In the genomic region with DNA sequence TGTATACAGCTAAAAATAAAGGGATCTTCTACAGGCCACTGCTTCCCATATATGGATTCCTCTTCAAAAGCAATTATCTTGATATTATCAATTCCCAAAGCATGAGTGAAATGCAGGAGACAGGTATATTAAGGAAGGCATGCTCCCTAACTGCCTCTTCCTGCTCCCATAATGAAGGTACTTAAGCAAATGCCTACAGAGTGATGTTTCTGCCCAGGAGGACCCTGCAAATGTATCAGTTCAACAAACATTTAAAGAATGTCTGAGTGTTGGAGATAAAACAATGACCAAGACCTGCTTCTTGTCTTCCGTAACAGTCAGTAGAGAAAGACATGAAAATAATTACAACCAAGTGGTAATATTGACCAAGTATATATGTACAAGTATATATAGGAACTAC, we compare ENCODE assay signal across 1 cellular context.
TF ChIP-seq lines count a peak whose summit lies in the region.

No MANE protein-coding gene starts in this region.

TF ChIP-seq in IMR-90, 13 proteins besides CTCF, POLR2A, EP300 and RAD21:
- TF ChIP-seq RFX5 (IDR thresholded peaks at IDR 0.05; ENCODE audit: low read depth, low read length): no peak
- TF ChIP-seq, protein P1, sequence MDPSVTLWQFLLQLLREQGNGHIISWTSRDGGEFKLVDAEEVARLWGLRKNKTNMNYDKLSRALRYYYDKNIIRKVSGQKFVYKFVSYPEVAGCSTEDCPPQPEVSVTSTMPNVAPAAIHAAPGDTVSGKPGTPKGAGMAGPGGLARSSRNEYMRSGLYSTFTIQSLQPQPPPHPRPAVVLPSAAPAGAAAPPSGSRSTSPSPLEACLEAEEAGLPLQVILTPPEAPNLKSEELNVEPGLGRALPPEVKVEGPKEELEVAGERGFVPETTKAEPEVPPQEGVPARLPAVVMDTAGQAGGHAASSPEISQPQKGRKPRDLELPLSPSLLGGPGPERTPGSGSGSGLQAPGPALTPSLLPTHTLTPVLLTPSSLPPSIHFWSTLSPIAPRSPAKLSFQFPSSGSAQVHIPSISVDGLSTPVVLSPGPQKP (IDR thresholded peaks at IDR 0.05; ENCODE audit: borderline replicate concordance, low read depth, low read length): no peak
- TF ChIP-seq FOS (IDR thresholded peaks at IDR 0.05; ENCODE audit: low read depth, low read length): no peak
- no peak for TF ChIP-seq NFE2L2 (IDR thresholded peaks at IDR 0.05; ENCODE audit: low read depth, low read length)
- TF ChIP-seq BHLHE40 (IDR thresholded peaks at IDR 0.05; ENCODE audit: low read depth, low read length): no peak
- TF ChIP-seq CHD1 (IDR thresholded peaks at IDR 0.05; ENCODE audit: low read depth, low read length): no peak
- no peak for TF ChIP-seq MAZ (IDR thresholded peaks at IDR 0.05; ENCODE audit: borderline replicate concordance, low read depth, low read length)
- TF ChIP-seq MXI1 (IDR thresholded peaks at IDR 0.05; ENCODE audit: borderline replicate concordance, low read depth, low read length): no peak
- no peak for TF ChIP-seq RCOR1 (IDR thresholded peaks at IDR 0.05; ENCODE audit: insufficient replicate concordance, low read length)
- no peak for TF ChIP-seq MAFK (IDR thresholded peaks at IDR 0.05; ENCODE audit: low read depth, low read length)
- no peak for TF ChIP-seq CEBPB (IDR thresholded peaks at IDR 0.05; ENCODE audit: low read depth, low read length)
- TF ChIP-seq SMC3 (IDR thresholded peaks at IDR 0.05; ENCODE audit: low read depth, low read length): no peak
- TF ChIP-seq, protein P2, sequence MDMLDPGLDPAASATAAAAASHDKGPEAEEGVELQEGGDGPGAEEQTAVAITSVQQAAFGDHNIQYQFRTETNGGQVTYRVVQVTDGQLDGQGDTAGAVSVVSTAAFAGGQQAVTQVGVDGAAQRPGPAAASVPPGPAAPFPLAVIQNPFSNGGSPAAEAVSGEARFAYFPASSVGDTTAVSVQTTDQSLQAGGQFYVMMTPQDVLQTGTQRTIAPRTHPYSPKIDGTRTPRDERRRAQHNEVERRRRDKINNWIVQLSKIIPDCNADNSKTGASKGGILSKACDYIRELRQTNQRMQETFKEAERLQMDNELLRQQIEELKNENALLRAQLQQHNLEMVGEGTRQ (IDR thresholded peaks at IDR 0.05; ENCODE audit: low read depth, low read length): no peak
